Comparison of ENCODE assay signal across 1 cellular context in the genomic region with DNA sequence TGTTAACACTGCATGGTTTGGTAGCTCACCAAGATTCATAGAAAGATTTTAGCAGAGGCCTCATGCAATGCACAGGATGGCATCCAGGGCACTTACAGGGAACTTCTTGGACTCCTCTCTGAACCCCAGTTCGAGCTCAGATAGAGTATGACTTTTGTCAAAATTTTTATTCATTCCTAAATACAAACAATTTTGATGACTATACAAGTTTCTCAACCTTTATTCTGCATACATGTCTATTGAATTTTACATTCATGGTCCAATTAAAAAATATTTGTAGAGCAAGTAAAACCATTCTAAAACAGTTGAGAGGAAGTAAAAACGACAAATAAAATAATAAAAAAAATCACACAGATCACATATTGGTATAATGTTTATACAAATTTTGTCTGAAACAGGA.
TF ChIP-seq lines count a peak whose summit lies in the region.

No MANE protein-coding gene starts in this region.

TF ChIP-seq in K562, 482 proteins besides CTCF, POLR2A, EP300 and RAD21 (continued from another document):
- no peak for TF ChIP-seq ZMIZ1 (IDR thresholded peaks at IDR 0.05; ENCODE audit: low read depth in 2 of 2, low read length in 2 of 2)
- TF ChIP-seq ZNF589 (CRISPR knock-in tag; IDR thresholded peaks at IDR 0.05; ENCODE audit: low read depth), result no peak
- no peak for TF ChIP-seq ZBTB43 (CRISPR knock-in tag; IDR thresholded peaks at IDR 0.05)
- no peak for TF ChIP-seq NCOA4 (IDR thresholded peaks at IDR 0.05; ENCODE audit: partially characterized antibody)
- peak; percentile 59 for TF ChIP-seq C11orf30 (IDR thresholded peaks at IDR 0.05; ENCODE audit: low read depth)
- TF ChIP-seq ZNF316 (IDR thresholded peaks at IDR 0.05), result peak; percentile 83
- TF ChIP-seq EWSR1 (IDR thresholded peaks at IDR 0.05; ENCODE audit: borderline replicate concordance, low read depth, partially characterized antibody), result no peak
